In the genomic region with DNA sequence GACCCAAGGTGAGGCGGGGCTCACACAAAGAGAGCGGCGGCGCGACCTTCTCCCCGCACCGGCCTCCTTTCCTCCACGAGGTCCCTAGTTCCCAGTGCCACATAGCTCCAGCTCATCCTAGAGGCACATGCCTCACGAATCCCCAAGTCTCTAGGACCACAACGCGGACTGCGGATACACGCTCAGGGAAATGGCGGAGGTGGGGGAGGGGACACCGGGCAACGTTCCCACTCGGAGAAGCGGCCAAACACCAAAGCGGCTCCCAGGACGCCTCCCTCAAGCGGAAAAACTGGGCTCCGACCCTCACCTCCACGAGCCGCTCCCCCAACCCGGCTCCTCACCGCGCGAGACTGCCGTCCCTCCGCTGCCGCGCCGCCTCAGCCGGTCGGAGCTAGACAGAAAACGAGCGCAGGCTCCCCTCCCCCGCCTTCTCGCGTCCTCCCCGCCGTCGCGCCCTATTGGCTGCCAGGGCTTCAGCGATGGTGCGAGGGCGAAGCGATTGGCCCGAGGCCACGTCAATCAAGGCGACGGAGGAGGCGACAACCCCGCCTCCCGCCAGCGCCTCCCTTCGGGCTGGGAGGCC, we compare ENCODE assay signal across 8 cellular contexts.
A peak's percentile ranks its signal among the peaks of the same experiment; 100 is the strongest.
DNase-seq lines count a peak whose midpoint lies in the region; ATAC-seq and TF ChIP-seq lines count a peak whose summit lies in the region.

A gene (minus strand): TSS at position 404 of the 583 bp plus-strand sequence. CDS start 1,963 bp downstream, outside the sequence.

- peak; percentile 86 for DNase-seq in DMS 273 treated with DMSO at 0.1 percent for 48 hours (lab: John Stamatoyannopoulos, UW)
- peak; percentile 96 for DNase-seq in HuH-7.5 (ENCODE audit: low spot score)
- DNase-seq in activated T-cell treated with anti-CD3 and anti-CD28 coated beads for 24 hours (ENCODE audit: low read depth), result peak; percentile 99
- DNase-seq in epidermal melanocyte (ENCODE audit: insufficient read length, low spot score), result peak; percentile 92
- DNase-seq in middle frontal gyrus (ENCODE audit: extremely low spot score, low spot score), result peak; percentile 97
- peak; percentile 99 for DNase-seq in stimulated activated CD8-positive, alpha-beta memory T cell treated with anti-CD3 and anti-CD28 coated beads, Interleukin-2, amount 100 ng/mL, for 1 hour (ENCODE audit: low read depth in 2 of 2)

- H3K4me3 ChIP-seq in OCI-LY3 (ENCODE audit: low read length), result peak within 1 kb of the TSS; percentile 89

- peak within 1 kb of the TSS; percentile 82 for H3K4me2 ChIP-seq in OCI-LY3 (ENCODE audit: low read length)

- peaks cover 61% of the 10 kb centered on the region for H4K20me1 ChIP-seq in OCI-LY3 (ENCODE audit: insufficient read depth, low read length)

- TF ChIP-seq CTCF in OCI-LY3 (IDR thresholded peaks at IDR 0.05; ENCODE audit: low read depth, low read length), result no peak

- H3K9ac ChIP-seq in OCI-LY3 (ENCODE audit: low read length), result peak within 1 kb of the TSS; percentile 100

- ATAC-seq in GM21528 (IDR thresholded peaks at IDR 0.05; ENCODE audit: low FRiP score, unreplicated experiment), result peak; percentile 86

- no peaks in the 10 kb centered on the region for H3K9me3 ChIP-seq in OCI-LY3 (ENCODE audit: insufficient read depth, low read length)

- peaks cover 98% of the 10 kb centered on the region for H3K79me2 ChIP-seq in OCI-LY3 (ENCODE audit: low read length)

- H3K36me3 ChIP-seq in OCI-LY3 (replicated peaks; ENCODE audit: low read depth, low read length), result peaks cover 52% of the 10 kb centered on the region

- no peaks in the 10 kb centered on the region for H3K27me3 ChIP-seq in OCI-LY3 (ENCODE audit: low read depth, low read length)

- H3K27ac ChIP-seq in OCI-LY3 (ENCODE audit: low read length), result peak within 1 kb of the TSS; percentile 95

- H2AFZ ChIP-seq in OCI-LY3 (ENCODE audit: low read depth, low read length), result peak within 1 kb of the TSS; percentile 32; the same call in 1 of the 2 replicates

- H3K4me1 ChIP-seq in OCI-LY3 (ENCODE audit: low read length), result peaks cover 47% of the 10 kb centered on the region

Comparison
In these comparisons a context has a peak if more than half of its experiments do, and no peak if none do; other contexts are left out.
1. Peak in every context shown above with its lines: DNase-seq, ATAC-seq, H3K4me3 ChIP-seq and H3K27ac ChIP-seq.